In the genomic region with DNA sequence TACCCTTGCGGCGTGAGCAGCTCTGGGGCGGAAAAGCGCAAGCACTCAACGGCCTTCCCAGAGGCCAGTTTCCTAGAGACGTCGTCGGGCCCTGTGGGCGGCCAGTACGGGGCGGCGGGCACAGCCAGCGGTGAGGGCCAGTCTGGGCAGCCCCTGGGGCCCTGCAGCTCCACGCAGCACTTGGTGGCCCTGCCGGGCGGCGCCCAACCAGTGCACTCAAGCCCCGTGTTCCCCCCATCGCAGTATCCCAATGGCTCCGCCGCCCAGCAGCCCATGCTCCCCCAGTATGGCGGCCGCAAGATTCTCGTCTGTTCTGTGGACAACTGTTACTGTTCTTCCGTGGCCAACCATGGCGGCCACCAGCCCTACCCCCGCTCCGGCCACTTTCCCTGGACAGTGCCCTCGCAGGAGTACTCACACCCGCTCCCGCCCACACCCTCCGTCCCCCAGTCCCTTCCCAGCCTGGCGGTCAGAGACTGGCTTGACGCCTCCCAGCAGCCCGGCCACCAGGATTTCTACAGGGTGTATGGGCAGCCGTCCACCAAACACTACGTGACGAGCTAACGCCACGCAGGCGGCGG, we compare ENCODE assay signal across 1 cellular context.
TF ChIP-seq lines count a peak whose summit lies in the region.

No MANE protein-coding gene starts in this region.

TF ChIP-seq in IMR-90, 13 proteins besides CTCF, POLR2A, EP300 and RAD21:
- TF ChIP-seq, protein P1, sequence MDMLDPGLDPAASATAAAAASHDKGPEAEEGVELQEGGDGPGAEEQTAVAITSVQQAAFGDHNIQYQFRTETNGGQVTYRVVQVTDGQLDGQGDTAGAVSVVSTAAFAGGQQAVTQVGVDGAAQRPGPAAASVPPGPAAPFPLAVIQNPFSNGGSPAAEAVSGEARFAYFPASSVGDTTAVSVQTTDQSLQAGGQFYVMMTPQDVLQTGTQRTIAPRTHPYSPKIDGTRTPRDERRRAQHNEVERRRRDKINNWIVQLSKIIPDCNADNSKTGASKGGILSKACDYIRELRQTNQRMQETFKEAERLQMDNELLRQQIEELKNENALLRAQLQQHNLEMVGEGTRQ (IDR thresholded peaks at IDR 0.05; ENCODE audit: low read depth, low read length): no peak
- TF ChIP-seq BHLHE40 (IDR thresholded peaks at IDR 0.05; ENCODE audit: low read depth, low read length): no peak
- no peak for TF ChIP-seq FOS (IDR thresholded peaks at IDR 0.05; ENCODE audit: low read depth, low read length)
- TF ChIP-seq CHD1 (IDR thresholded peaks at IDR 0.05; ENCODE audit: low read depth, low read length): no peak
- no peak for TF ChIP-seq MXI1 (IDR thresholded peaks at IDR 0.05; ENCODE audit: borderline replicate concordance, low read depth, low read length)
- no peak for TF ChIP-seq RFX5 (IDR thresholded peaks at IDR 0.05; ENCODE audit: low read depth, low read length)
- TF ChIP-seq, protein P2, sequence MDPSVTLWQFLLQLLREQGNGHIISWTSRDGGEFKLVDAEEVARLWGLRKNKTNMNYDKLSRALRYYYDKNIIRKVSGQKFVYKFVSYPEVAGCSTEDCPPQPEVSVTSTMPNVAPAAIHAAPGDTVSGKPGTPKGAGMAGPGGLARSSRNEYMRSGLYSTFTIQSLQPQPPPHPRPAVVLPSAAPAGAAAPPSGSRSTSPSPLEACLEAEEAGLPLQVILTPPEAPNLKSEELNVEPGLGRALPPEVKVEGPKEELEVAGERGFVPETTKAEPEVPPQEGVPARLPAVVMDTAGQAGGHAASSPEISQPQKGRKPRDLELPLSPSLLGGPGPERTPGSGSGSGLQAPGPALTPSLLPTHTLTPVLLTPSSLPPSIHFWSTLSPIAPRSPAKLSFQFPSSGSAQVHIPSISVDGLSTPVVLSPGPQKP (IDR thresholded peaks at IDR 0.05; ENCODE audit: borderline replicate concordance, low read depth, low read length): no peak
- no peak for TF ChIP-seq CEBPB (IDR thresholded peaks at IDR 0.05; ENCODE audit: low read depth, low read length)
- TF ChIP-seq MAFK (IDR thresholded peaks at IDR 0.05; ENCODE audit: low read depth, low read length): no peak
- no peak for TF ChIP-seq NFE2L2 (IDR thresholded peaks at IDR 0.05; ENCODE audit: low read depth, low read length)
- no peak for TF ChIP-seq MAZ (IDR thresholded peaks at IDR 0.05; ENCODE audit: borderline replicate concordance, low read depth, low read length)
- TF ChIP-seq RCOR1 (IDR thresholded peaks at IDR 0.05; ENCODE audit: insufficient replicate concordance, low read length): no peak
TF ChIP-seq in IMR-90: peak in this region for 0.
